9 cellular contexts compared by ENCODE assay signal in genomic region chr9:123335227-123335985, GRCh38. TPM values are rescaled to one million over a fixed set of nuclear protein-coding genes. Genes with fewer than 3 reads are reported as not detected.
DNase-seq lines count a peak whose midpoint lies in the region; ATAC-seq and TF ChIP-seq lines count a peak whose summit lies in the region.
"Had no signal": no experiment of that assay in that cellular context is flagged by ENCODE, and none has a peak within 500 bp of the region (broad histone marks: within the 10 kb centered on the region; RNA-seq: fewer than 3 reads in every experiment).

No MANE protein-coding gene starts in this region.

- no peaks in the 10 kb centered on the region for H3K36me3 ChIP-seq in SJSA1

- peak; percentile 84 for DNase-seq in GM03348 (ENCODE audit: low spot score)
- DNase-seq in SJSA1 (ENCODE audit: low read depth in 1 of 2, low spot score in 2 of 2): peak; percentile 28 to 52
- DNase-seq in foreskin fibroblast: peak; percentile 64 to 86
- peak; percentile 64 for DNase-seq in renal cortical epithelial cell (ENCODE audit: low read depth)
- no peak for DNase-seq in NCI-H82 treated with DMSO at 0.1 percent for 48 hours (lab: John Stamatoyannopoulos, UW; ENCODE audit: unreplicated experiment)
- no peak for DNase-seq in HT-29 (ENCODE audit: low spot score)
- DNase-seq: NCI-H446 treated with DMSO at 0.1 percent for 48 hours had no signal

- no peaks in the 10 kb centered on the region for H3K27me3 ChIP-seq in SJSA1 (replicated peaks)

- ATAC-seq in HG02571 (IDR thresholded peaks at IDR 0.05; ENCODE audit: unreplicated experiment) (no peak), GM19455 (IDR thresholded peaks at IDR 0.05; ENCODE audit: unreplicated experiment) (no peak)

- H3K4me1 ChIP-seq in SJSA1 (replicated peaks): peaks cover 18% of the 10 kb centered on the region

- H3K4me3 ChIP-seq in SJSA1 (no peak overlapping the region), foreskin fibroblast (ENCODE audit: low read depth in 1 of 2, low read length in 2 of 2) (no peak overlapping the region)

- no peak overlapping the region for H3K27ac ChIP-seq in SJSA1

- no peak for TF ChIP-seq CTCF in foreskin fibroblast (IDR thresholded peaks at IDR 0.05; ENCODE audit: low read depth, low read length)

- H3K9me3 ChIP-seq in SJSA1 (replicated peaks): no peaks in the 10 kb centered on the region

RNA-seq across cellular contexts. Expression of gene CRB2, which starts 20.6 kb away (rescaled TPM):
- total RNA-seq in SJSA1 (2014; rRNA removed; shearing (Covaris generic)): not detected in 2 replicates
- total RNA-seq in renal cortical epithelial cell: 0.17 and 0.65 TPM in 2 replicates
- total RNA-seq in HT-29 (2014; rRNA removed; shearing (Covaris generic)): 0.78 and 0.94 TPM in 2 replicates

Comparison
In these comparisons a context has a peak if more than half of its experiments do, and no peak if none do; other contexts are left out.
1. DNase-seq: peak in GM03348 (single experiment), SJSA1 (2 of 2), foreskin fibroblast (2 of 2) and renal cortical epithelial cell (single experiment); none in NCI-H82 treated with DMSO at 0.1 percent for 48 hours (single experiment) and HT-29 (single experiment).